Comparison of ENCODE assay signal across 8 cellular contexts in genomic region chr19:32580353-32580900, GRCh38. TPM values are rescaled to one million over a fixed set of nuclear protein-coding genes. Genes with fewer than 3 reads are reported as not detected.
DNase-seq lines count a peak whose midpoint lies in the region; ATAC-seq and TF ChIP-seq lines count a peak whose summit lies in the region.

No MANE protein-coding gene starts in this region.

- peaks cover 2 to 5% of the 10 kb centered on the region in 2 donors for H3K27me3 Mint-ChIP-seq in CD4-positive, alpha-beta memory T cell
- peaks cover 0 to 25% (median 0%) of the 10 kb centered on the region in 5 donors for H3K27me3 Mint-ChIP-seq in naive thymus-derived CD4-positive, alpha-beta T cell

- no peaks in the 10 kb centered on the region for H3K27me3 ChIP-seq in CD4-positive, alpha-beta memory T cell (ENCODE audit: insufficient read depth, low read length)
- no peaks in the 10 kb centered on the region for H3K27me3 ChIP-seq in naive thymus-derived CD4-positive, alpha-beta T cell (ENCODE audit: control insufficient read depth in 2 of 2, insufficient read depth in 2 of 2, low read length in 2 of 2)

- POLR2A ChIA-PET in CD4-positive, alpha-beta memory T cell (lab: Charles Lee; ENCODE audit: partially characterized antibody) = interaction anchor here (0.8 to 2.6 kb wide), 9 partner anchors 95 to 941 kb away, joined by 3 to 14 read pairs (median 5); partner anchors contain the start of genes ANKRD27, CEBPG, CEP89 and DPY19L3
- POLR2A ChIA-PET in naive thymus-derived CD4-positive, alpha-beta T cell (lab: Charles Lee) = interaction anchor here (0.6 to 3.2 kb wide), 10 partner anchors 8 to 597 kb away, joined by 3 to 12 read pairs (median 4); partner anchors contain the start of genes CEP89, DPY19L3, FAAP24 and GPATCH1

- peak; percentile 32 for ATAC-seq in GM21526 (IDR thresholded peaks at IDR 0.05; ENCODE audit: low FRiP score, unreplicated experiment)
- peak; percentile 2 for ATAC-seq in naive thymus-derived CD4-positive, alpha-beta T cell

- no peak for TF ChIP-seq POLR2A in erythroblast (IDR thresholded peaks at IDR 0.05; ENCODE audit: low read length)

- H3K4me1 ChIP-seq in CD4-positive, alpha-beta memory T cell (ENCODE audit: insufficient read depth, low read length) = peaks cover 25% of the 10 kb centered on the region
- H3K4me1 ChIP-seq in naive thymus-derived CD4-positive, alpha-beta T cell (ENCODE audit: control insufficient read depth in 2 of 2, insufficient read depth in 2 of 2, low read length in 2 of 2) = peaks cover 13 to 16% of the 10 kb centered on the region in 2 donors

- CTCF ChIA-PET in CD4-positive, alpha-beta memory T cell (lab: Charles Lee; ENCODE audit: partially characterized antibody) = interaction anchor here (1.1 to 1.4 kb wide), 4 partner anchors 8 to 243 kb away, joined by 3 to 4 read pairs (median 3); no protein-coding TSS in a partner anchor
- CTCF ChIA-PET in naive thymus-derived CD4-positive, alpha-beta T cell (lab: Charles Lee) = interaction anchor here (0.6 to 1.1 kb wide), 2 partner anchors 18 to 23 kb away, joined by 3 read pairs; no protein-coding TSS in a partner anchor

- H3K36me3 ChIP-seq in CD4-positive, alpha-beta memory T cell (ENCODE audit: insufficient read depth, low read length) = peaks cover 12% of the 10 kb centered on the region
- peaks cover 0 to 9% (median 0%) of the 10 kb centered on the region in 3 experiments for H3K36me3 ChIP-seq in naive thymus-derived CD4-positive, alpha-beta T cell (ENCODE audit: control insufficient read depth in 2 of 3, insufficient read depth in 3 of 3, low read length in 3 of 3)

- no peak for TF ChIP-seq EP300 in Ishikawa (IDR thresholded peaks at IDR 0.05; ENCODE audit: borderline replicate concordance)

- H3K4me3 ChIP-seq in CD4-positive, alpha-beta memory T cell (ENCODE audit: low read length in 2 of 2) = peak overlapping the region; percentile 72 to 88
- peak overlapping the region; percentile 91 for H3K4me3 ChIP-seq in naive thymus-derived CD4-positive, alpha-beta T cell (ENCODE audit: low read length)

- peak overlapping the region; percentile 71 to 96 (median 92) for H3K27ac Mint-ChIP-seq in CD4-positive, alpha-beta memory T cell
- peak overlapping the region; percentile 51 to 95 (median 90) for H3K27ac Mint-ChIP-seq in naive thymus-derived CD4-positive, alpha-beta T cell

- H3K4me1 Mint-ChIP-seq in CD4-positive, alpha-beta memory T cell = peaks cover 17 to 35% (median 26%) of the 10 kb centered on the region in 4 donors
- peaks cover 6 to 39% (median 31%) of the 10 kb centered on the region in 7 donors for H3K4me1 Mint-ChIP-seq in naive thymus-derived CD4-positive, alpha-beta T cell

- peak overlapping the region; percentile 90 to 99 (median 96) for H3K4me3 Mint-ChIP-seq in CD4-positive, alpha-beta memory T cell
- H3K4me3 Mint-ChIP-seq in naive thymus-derived CD4-positive, alpha-beta T cell = peak overlapping the region; percentile 87 to 99 (median 94)

- H3K36me3 Mint-ChIP-seq in CD4-positive, alpha-beta memory T cell = peaks cover 8 to 13% of the 10 kb centered on the region in 2 donors
- peaks cover 3 to 12% (median 8%) of the 10 kb centered on the region in 5 donors for H3K36me3 Mint-ChIP-seq in naive thymus-derived CD4-positive, alpha-beta T cell

- peak overlapping the region; percentile 42 for H3K27ac ChIP-seq in CD4-positive, alpha-beta memory T cell (ENCODE audit: low read depth, low read length)
- peak overlapping the region; percentile 65 for H3K27ac ChIP-seq in cingulate gyrus (ENCODE audit: low read depth, low read length)
- H3K27ac ChIP-seq in naive thymus-derived CD4-positive, alpha-beta T cell (ENCODE audit: low read depth, low read length) = peak overlapping the region; percentile 64

- no peak for TF ChIP-seq RAD21 in Ishikawa (IDR thresholded peaks at IDR 0.05; ENCODE audit: low read depth)

- no peaks in the 10 kb centered on the region for H3K9me3 Mint-ChIP-seq in CD4-positive, alpha-beta memory T cell
- H3K9me3 Mint-ChIP-seq in naive thymus-derived CD4-positive, alpha-beta T cell = peaks cover 0 to 2% (median 0%) of the 10 kb centered on the region in 11 donors

- DNase-seq in CD4-positive, alpha-beta memory T cell = no peak
- no peak for DNase-seq in naive thymus-derived CD4-positive, alpha-beta T cell
- DNase-seq in erythroblast (lab: John Stamatoyannopoulos, UW) (no peak), C1 segment of cervical spinal cord (lab: John Stamatoyannopoulos, UW) (no peak), islet precursor cell (no peak)

- intact Hi-C loops in CD4-positive, alpha-beta memory T cell (cut with micrococcal nuclease) = loop anchor here (1.0 to 5.0 kb wide), 4 partner anchors 95 to 1228 kb away; partner anchors contain the start of genes ANKRD27, DPY19L3, RGS9BP and ZNF507
- intact Hi-C loops in naive thymus-derived CD4-positive, alpha-beta T cell (cut with micrococcal nuclease) = loop anchor here (2.0 to 10.0 kb wide), 10 partner anchors 62 to 1230 kb away; partner anchors contain the start of genes CEBPG (in 1 of the 2), CEP89 (in 1 of the 2), FAAP24 (in 1 of the 2) and NUDT19 (in 1 of the 2)

- no peaks in the 10 kb centered on the region for H3K9me3 ChIP-seq in CD4-positive, alpha-beta memory T cell (ENCODE audit: control insufficient read depth in 1 of 2, low read length in 2 of 2)
- no peaks in the 10 kb centered on the region for H3K9me3 ChIP-seq in naive thymus-derived CD4-positive, alpha-beta T cell (ENCODE audit: control insufficient read depth in 2 of 3, low read length in 3 of 3)

TF ChIP-seq in Ishikawa, 13 proteins besides CTCF, POLR2A, EP300 and RAD21:
- TF ChIP-seq NFIC (IDR thresholded peaks at IDR 0.05) (no peak), ZBTB7A (IDR thresholded peaks at IDR 0.05; ENCODE audit: low read depth) (0 out of 2 replicates have a peak, but pooled peaks have one; percentile 58)

RNA-seq across cellular contexts. Expression of gene PDCD5, which starts 0.6 kb away (rescaled TPM):
- total RNA-seq in CD4-positive, alpha-beta memory T cell = 10 to 100 TPM; 61.1 to 67.4 TPM
- polyA plus RNA-seq in CD4-positive, alpha-beta memory T cell = 100 to 1,000 TPM; 172 to 195 TPM
- total RNA-seq in naive thymus-derived CD4-positive, alpha-beta T cell = 10 to 100 TPM; 19.5 to 98.0 (median 51.2) TPM
- 100 to 1,000 TPM in 1 of 2 donors, 10 to 100 TPM in 1; 82.1 to 101 TPM for polyA plus RNA-seq in naive thymus-derived CD4-positive, alpha-beta T cell
